23 cellular contexts compared by ENCODE assay signal in the genomic region with DNA sequence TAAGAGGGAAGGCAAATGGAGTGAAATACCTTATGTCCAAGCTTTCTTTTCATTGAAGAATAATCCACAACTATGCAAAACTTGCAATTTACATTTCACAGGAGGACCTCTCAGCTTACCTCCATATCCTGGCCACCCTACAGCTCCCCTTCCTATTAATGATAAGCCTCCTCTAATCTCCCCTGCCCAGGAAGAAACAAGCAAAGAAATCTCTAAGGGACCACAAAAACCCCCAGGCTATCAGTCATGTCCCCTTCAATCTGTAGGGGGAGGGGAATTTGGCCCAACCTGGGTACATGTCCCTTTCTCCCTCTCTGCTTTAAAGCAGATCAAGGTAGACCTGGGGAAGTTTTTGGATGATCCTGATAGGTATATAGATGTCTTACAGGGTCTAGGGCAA.
"Had no signal": no experiment of that assay in that cellular context is flagged by ENCODE, and none has a peak within 500 bp of the region (broad histone marks: within the 10 kb centered on the region; RNA-seq: fewer than 3 reads in every experiment).

No MANE protein-coding gene starts in this region.

- H3K27ac ChIP-seq: heart left ventricle, hepatocyte, left lung, pancreas, right lobe of liver, stomach, thyroid gland, vagina had no signal

- H3K4me3 ChIP-seq: heart left ventricle, hepatocyte, left lung, pancreas, right lobe of liver, smooth muscle cell, stomach, thyroid gland, vagina had no signal

- H3K36me3 Mint-ChIP-seq: naive thymus-derived CD4-positive, alpha-beta T cell had no signal

- H3K27me3 ChIP-seq: heart left ventricle, hepatocyte, left lung, pancreas, right lobe of liver, stomach, thyroid gland, vagina had no signal

- ATAC-seq: effector memory CD8-positive, alpha-beta T cell; heart left ventricle; left cardiac atrium; left lung; naive thymus-derived CD4-positive, alpha-beta T cell; pancreas; right lobe of liver had no signal

- H3K9me3 Mint-ChIP-seq: effector memory CD8-positive, alpha-beta T cell had no signal

- DNase-seq: cortex of kidney; effector memory CD8-positive, alpha-beta T cell; heart left ventricle; left cardiac atrium; left lung; mesenchymal stem cell; midbrain; naive thymus-derived CD4-positive, alpha-beta T cell; nephron progenitor cell; occipital lobe; pancreas; right lobe of liver; stimulated activated CD4-positive, alpha-beta T cell treated with anti-CD3 and anti-CD28 coated beads, Interleukin-12 subunit alpha, Interleukin-12 subunit beta, amount 100 ng/mL, for 4 hours; stimulated activated CD4-positive, alpha-beta T cell treated with anti-CD3 and anti-CD28 coated beads, Interleukin-1b, Interleukin-23, amount 100 ng/mL, for 48 hours; stimulated activated CD4-positive, alpha-beta T cell treated with anti-CD3 and anti-CD28 coated beads, Interleukin-4, amount 100 ng/mL, for 1 hour; stimulated activated CD8-positive, alpha-beta memory T cell treated with anti-CD3 and anti-CD28 coated beads, Interleukin-4, amount 100 ng/mL, for 48 hours; stimulated activated naive CD4-positive, alpha-beta T cell treated with Interleukin-2 at 50 U/mL for 16 hours; stomach; thyroid gland; trophoblast cell had no signal

- H3K36me3 ChIP-seq: heart left ventricle, left lung, pancreas, right lobe of liver, stomach, thyroid gland, vagina had no signal

- H3K4me1 ChIP-seq: heart left ventricle, left lung, pancreas, right lobe of liver, vagina had no signal

- H3K4me3 Mint-ChIP-seq: effector memory CD8-positive, alpha-beta T cell; naive thymus-derived CD4-positive, alpha-beta T cell; nephron progenitor cell had no signal

- H3K27ac Mint-ChIP-seq: effector memory CD8-positive, alpha-beta T cell; naive thymus-derived CD4-positive, alpha-beta T cell had no signal

- H3K9me3 ChIP-seq: heart left ventricle, pancreas, right lobe of liver, stomach, thyroid gland, vagina had no signal
